8 cellular contexts compared by ENCODE assay signal in genomic region chr17:18025596-18026407, GRCh38. TPM values are rescaled to one million over a fixed set of nuclear protein-coding genes. Genes with fewer than 3 reads are reported as not detected.
DNase-seq lines count a peak whose midpoint lies in the region; ATAC-seq and TF ChIP-seq lines count a peak whose summit lies in the region.

No MANE protein-coding gene starts in this region.

- TF ChIP-seq CTCF in HEK293 (tag by site-specific recombination; IDR thresholded peaks at IDR 0.05) (no peak), osteoblast (IDR thresholded peaks at IDR 0.05; ENCODE audit: extremely low read depth, low read depth, low read length) (no peak)

- no peaks in the 10 kb centered on the region for H3K27me3 ChIP-seq in osteoblast (ENCODE audit: insufficient read depth, low read length)

- H3K4me1 ChIP-seq in HEK293 (ENCODE audit: control insufficient read depth, insufficient read depth, low read length) (no peaks in the 10 kb centered on the region), osteoblast (ENCODE audit: insufficient read depth, low read length) (peaks cover 18% of the 10 kb centered on the region)

- ATAC-seq in GM18498 (IDR thresholded peaks at IDR 0.05; ENCODE audit: unreplicated experiment) (peak; percentile 71), HG02763 (IDR thresholded peaks at IDR 0.05; ENCODE audit: unreplicated experiment) (no peak)

- no peaks in the 10 kb centered on the region for H3K9me3 ChIP-seq in HEK293 (ENCODE audit: control insufficient read depth, insufficient read depth, low read depth, low read length)
- H3K9me3 ChIP-seq in osteoblast (ENCODE audit: low read depth, low read length) = no peaks in the 10 kb centered on the region

- H3K4me3 ChIP-seq in HEK293 (ENCODE audit: low read depth, low read length) = no peak overlapping the region
- H3K4me3 ChIP-seq in osteoblast (ENCODE audit: insufficient read depth, low read length) = no peak overlapping the region

- H3K27ac ChIP-seq in HEK293 (ENCODE audit: extremely low read depth, low read depth, low read length) (no peak overlapping the region), osteoblast (ENCODE audit: low read depth, low read length) (peak overlapping the region; percentile 70)

- peaks cover 12% of the 10 kb centered on the region for H4K20me1 ChIP-seq in osteoblast (ENCODE audit: insufficient read depth, low read length)

- H3K4me2 ChIP-seq in osteoblast (ENCODE audit: insufficient read depth, low read length) = peak overlapping the region; percentile 59

- H3K36me3 ChIP-seq in HEK293 (ENCODE audit: control insufficient read depth in 2 of 2, insufficient read depth in 1 of 2, low read length in 2 of 2) (peaks cover 4 to 48% of the 10 kb centered on the region in 2 experiments; a peak in 2 of 3 replicates), osteoblast (ENCODE audit: insufficient read depth, low read length) (no peaks in the 10 kb centered on the region)

- no peak overlapping the region for H3K4me3 Mint-ChIP-seq in activated T-helper 2 cell treated with anti-CD3 and anti-CD28 coated beads, Interferon-gamma antibody, Interleukin-2, Interleukin-4, amounts not matched to agents 10 μg/mL and 5 μg/mL and 100 μg/mL, durations not matched to agents 14 hours and 24 hours and 36 hours (ENCODE audit: low read depth)

- no peaks in the 10 kb centered on the region for H3K9me3 Mint-ChIP-seq in activated T-helper 2 cell treated with anti-CD3 and anti-CD28 coated beads, Interferon-gamma antibody, Interleukin-2, Interleukin-4, amounts not matched to agents 10 μg/mL and 5 μg/mL and 100 μg/mL, durations not matched to agents 14 hours and 24 hours and 36 hours

- intact Hi-C loops in activated T-helper 2 cell treated with anti-CD3 and anti-CD28 coated beads, Interferon-gamma antibody, Interleukin-2, Interleukin-4, amounts not matched to agents 10 μg/mL and 5 μg/mL and 100 μg/mL, durations not matched to agents 14 hours and 24 hours and 36 hours (cut with micrococcal nuclease) = no loop called here

- peak overlapping the region; percentile 39 for H2AFZ ChIP-seq in osteoblast (ENCODE audit: low read length)

- H3K4me1 Mint-ChIP-seq in activated T-helper 2 cell treated with anti-CD3 and anti-CD28 coated beads, Interferon-gamma antibody, Interleukin-2, Interleukin-4, amounts not matched to agents 10 μg/mL and 5 μg/mL and 100 μg/mL, durations not matched to agents 14 hours and 24 hours and 36 hours (ENCODE audit: low read depth) = peaks cover 10% of the 10 kb centered on the region

- DNase-seq in activated T-helper 2 cell treated with anti-CD3 and anti-CD28 coated beads, Interferon-gamma antibody, Interleukin-2, Interleukin-4, amounts not matched to agents 10 μg/mL and 5 μg/mL and 100 μg/mL, durations not matched to agents 14 hours and 24 hours and 36 hours (ENCODE audit: low spot score) = no peak
- DNase-seq in osteoblast (ENCODE audit: insufficient read length, low spot score, missing footprints) = no peak
- DNase-seq in MV-4-11 (lab: John Stamatoyannopoulos, UW) = no peak
- DNase-seq in NCI-H2196 treated with DMSO at 0.1 percent for 48 hours (lab: John Stamatoyannopoulos, UW; ENCODE audit: unreplicated experiment) = no peak
- DNase-seq in ACHN = no peak

- H3K36me3 Mint-ChIP-seq in activated T-helper 2 cell treated with anti-CD3 and anti-CD28 coated beads, Interferon-gamma antibody, Interleukin-2, Interleukin-4, amounts not matched to agents 10 μg/mL and 5 μg/mL and 100 μg/mL, durations not matched to agents 14 hours and 24 hours and 36 hours (ENCODE audit: low read depth) = peaks cover 11% of the 10 kb centered on the region

- no peaks in the 10 kb centered on the region for H3K79me2 ChIP-seq in osteoblast (ENCODE audit: insufficient read depth, low read length)

- POLR2A ChIA-PET in HEK293 (lab: Yijun Ruan, JAX) = no interaction called here

- CTCF ChIA-PET in HEK293 (lab: Yijun Ruan, JAX) = interaction anchor here (0.6 to 3.7 kb wide), 6 partner anchors 7 to 648 kb away, joined by 3 to 23 read pairs (median 5); no protein-coding TSS in a partner anchor

- H3K27ac Mint-ChIP-seq in activated T-helper 2 cell treated with anti-CD3 and anti-CD28 coated beads, Interferon-gamma antibody, Interleukin-2, Interleukin-4, amounts not matched to agents 10 μg/mL and 5 μg/mL and 100 μg/mL, durations not matched to agents 14 hours and 24 hours and 36 hours = peak overlapping the region; percentile 63

- H3K27me3 Mint-ChIP-seq in activated T-helper 2 cell treated with anti-CD3 and anti-CD28 coated beads, Interferon-gamma antibody, Interleukin-2, Interleukin-4, amounts not matched to agents 10 μg/mL and 5 μg/mL and 100 μg/mL, durations not matched to agents 14 hours and 24 hours and 36 hours (ENCODE audit: low read depth) = no peaks in the 10 kb centered on the region

- in situ Hi-C loops in ACHN (cut with HindIII; ENCODE audit: low pct_ligation_motif_present, low pct_unique_long_range_greater_than_20kb, low sequenced_read_pairs) = no loop called here

TF ChIP-seq in HEK293, 187 proteins besides CTCF, POLR2A, EP300 and RAD21:
- no peak for TF ChIP-seq ZNF654 (tag by site-specific recombination; IDR thresholded peaks at IDR 0.05; ENCODE audit: low read depth)
- peak; percentile 50; the same call in 1 of the 2 replicates for TF ChIP-seq ZBTB6 (tag by site-specific recombination; IDR thresholded peaks at IDR 0.05)
TF ChIP-seq in HEK293: peak in this region for 1.

RNA-seq across cellular contexts. Expression of gene ATPAF2, which starts 13.2 kb away (rescaled TPM):
- 29.9 and 31.3 TPM in 2 replicates for total RNA-seq in activated T-helper 2 cell treated with anti-CD3 and anti-CD28 coated beads, Interferon-gamma antibody, Interleukin-2, Interleukin-4, amounts not matched to agents 10 μg/mL and 5 μg/mL and 100 μg/mL, durations not matched to agents 14 hours and 24 hours and 36 hours
- 19.2 and 20.3 TPM in 2 replicates for total RNA-seq in osteoblast

RNA-seq across cellular contexts. Expression of gene GID4, which starts 13.4 kb away (rescaled TPM):
- total RNA-seq in activated T-helper 2 cell treated with anti-CD3 and anti-CD28 coated beads, Interferon-gamma antibody, Interleukin-2, Interleukin-4, amounts not matched to agents 10 μg/mL and 5 μg/mL and 100 μg/mL, durations not matched to agents 14 hours and 24 hours and 36 hours = 9.3 and 10.8 TPM in 2 replicates
- total RNA-seq in osteoblast = 13.0 and 13.3 TPM in 2 replicates

RNA-seq across cellular contexts. Expression of gene DRC3, which starts 53.1 kb away (rescaled TPM):
- not detected in 2 replicates for total RNA-seq in activated T-helper 2 cell treated with anti-CD3 and anti-CD28 coated beads, Interferon-gamma antibody, Interleukin-2, Interleukin-4, amounts not matched to agents 10 μg/mL and 5 μg/mL and 100 μg/mL, durations not matched to agents 14 hours and 24 hours and 36 hours
- total RNA-seq in osteoblast = 1.8 and 2.9 TPM in 2 replicates

RNA-seq across cellular contexts. Expression of gene TOM1L2, which starts 53.6 kb away (rescaled TPM):
- total RNA-seq in activated T-helper 2 cell treated with anti-CD3 and anti-CD28 coated beads, Interferon-gamma antibody, Interleukin-2, Interleukin-4, amounts not matched to agents 10 μg/mL and 5 μg/mL and 100 μg/mL, durations not matched to agents 14 hours and 24 hours and 36 hours = 9.4 and 13.4 TPM in 2 replicates
- total RNA-seq in osteoblast = 32.1 and 38.7 TPM in 2 replicates
